25 cellular contexts compared by ENCODE assay signal in genomic region chr22:17376950-17377349, GRCh38. TPM values are rescaled to one million over a fixed set of nuclear protein-coding genes. Genes with fewer than 3 reads are reported as not detected.
A peak's percentile ranks its signal among the peaks of the same experiment; 100 is the strongest.
DNase-seq lines count a peak whose midpoint lies in the region; ATAC-seq and TF ChIP-seq lines count a peak whose summit lies in the region.
"Had no signal": no experiment of that assay in that cellular context is flagged by ENCODE, and none has a peak within 500 bp of the region (broad histone marks: within the 10 kb centered on the region; RNA-seq: fewer than 3 reads in every experiment).

No MANE protein-coding gene starts in this region.

- no peaks in the 10 kb centered on the region for H3K9me3 Mint-ChIP-seq in endodermal cell
- H3K9me3 Mint-ChIP-seq: CD8-positive, alpha-beta memory T cell; IgD-negative memory B cell had no signal

- H3K27me3 Mint-ChIP-seq in endodermal cell (ENCODE audit: insufficient read depth) = no peaks in the 10 kb centered on the region

- H3K36me3 ChIP-seq in cardiac muscle cell = no peaks in the 10 kb centered on the region
- H3K36me3 ChIP-seq in HUES64 (ENCODE audit: insufficient read depth, low read length) = peaks cover 3% of the 10 kb centered on the region; the same call in 1 of the 2 replicates
- H3K36me3 ChIP-seq in endodermal cell (ENCODE audit: control insufficient read depth, insufficient read depth, low read length) = no peaks in the 10 kb centered on the region
- H3K36me3 ChIP-seq: BE2C, SJSA1 had no signal

- no peak overlapping the region for H3K4me3 ChIP-seq in cardiac muscle cell
- no peak overlapping the region for H3K4me3 ChIP-seq in right cardiac atrium (ENCODE audit: low read length)
- no peak overlapping the region for H3K4me3 ChIP-seq in HUES64 (ENCODE audit: low read length)
- H3K4me3 ChIP-seq in endodermal cell (ENCODE audit: low read length) = no peak overlapping the region
- H3K4me3 ChIP-seq: PC-9, SJSA1 had no signal

- intact Hi-C loops in right cardiac atrium (cut with DNase I) = no loop called here

- H3K4me1 Mint-ChIP-seq in endodermal cell = peaks cover 75% of the 10 kb centered on the region
- H3K4me1 Mint-ChIP-seq: CD8-positive, alpha-beta memory T cell had no signal

- peak overlapping the region; percentile 80 for H3K27ac Mint-ChIP-seq in endodermal cell
- H3K27ac Mint-ChIP-seq: CD14-positive monocyte; CD8-positive, alpha-beta memory T cell; IgD-negative memory B cell had no signal

- no peak for DNase-seq in cardiac muscle cell (ENCODE audit: low read depth in 1 of 2, low spot score in 1 of 2)
- DNase-seq in right cardiac atrium = no peak
- DNase-seq in endodermal cell = no peak
- DNase-seq in EL = no peak
- no peak for DNase-seq in H4 (ENCODE audit: low spot score)
- DNase-seq: ACHN; BE2C; CD8-positive, alpha-beta memory T cell; DMS 273 treated with DMSO at 0.1 percent for 48 hours; DMS79 treated with DMSO at 0.1 percent for 48 hours; NCI-H1048; NCI-H1417; NCI-H1694 treated with DMSO at 0.1 percent for 48 hours; NCI-H2081; NCI-H2227 treated with DMSO at 0.1 percent for 48 hours; NCI-H526 treated with DMSO at 0.1 percent for 48 hours; PC-9 had no signal

- peaks cover 84% of the 10 kb centered on the region for H3K4me1 ChIP-seq in cardiac muscle cell (ENCODE audit: low read depth)
- peaks cover 4% of the 10 kb centered on the region for H3K4me1 ChIP-seq in right cardiac atrium (ENCODE audit: control insufficient read depth, insufficient read depth, low read length)
- peaks cover 73% of the 10 kb centered on the region for H3K4me1 ChIP-seq in HUES64 (ENCODE audit: insufficient read depth, low read length)
- no peaks in the 10 kb centered on the region for H3K4me1 ChIP-seq in endodermal cell (ENCODE audit: control insufficient read depth, insufficient read depth, low read length)
- H3K4me1 ChIP-seq: BE2C, SJSA1 had no signal

- H3K27ac ChIP-seq in cardiac muscle cell (peak overlapping the region; percentile 88), right cardiac atrium (ENCODE audit: low read length) (no peak overlapping the region), HUES64 (ENCODE audit: low read depth, low read length) (peak overlapping the region; percentile 16; the same call in 1 of the 2 replicates), endodermal cell (ENCODE audit: low read depth, low read length) (no peak overlapping the region)
- H3K27ac ChIP-seq: 22Rv1, PC-9, SJSA1 had no signal

- TF ChIP-seq CTCF in cardiac muscle cell (IDR thresholded peaks at IDR 0.05; ENCODE audit: low read depth, low read length) (no peak), endodermal cell (conservative IDR thresholded peaks at IDR 0.05) (no peak)

- H3K9ac ChIP-seq in HUES64 (ENCODE audit: low read depth, low read length) (no peak overlapping the region), endodermal cell (ENCODE audit: extremely low read depth, low read length, poor library complexity, severe bottlenecking) (no peak overlapping the region)

- peaks cover 2% of the 10 kb centered on the region for H3K36me3 Mint-ChIP-seq in endodermal cell (ENCODE audit: low read depth)
- H3K36me3 Mint-ChIP-seq: CD14-positive monocyte, IgD-negative memory B cell had no signal

- 88% methylated on average over 1 of the region's 1 CpG for WGBS in right cardiac atrium
- WGBS in HUES64 = no CpG with 5 or more reads among the region's 1 CpG
- WGBS in endodermal cell (ENCODE audit: insufficient coverage in 1 of 2, insufficient read length in 1 of 2), 2 experiments = 100% methylated on average over 1 of the region's 1 CpG

- no peak overlapping the region for H3K4me3 Mint-ChIP-seq in endodermal cell
- H3K4me3 Mint-ChIP-seq: CD14-positive monocyte; CD8-positive, alpha-beta memory T cell; IgD-negative memory B cell had no signal

- ATAC-seq in right cardiac atrium = no peak
- no peak for ATAC-seq in GM21825 (IDR thresholded peaks at IDR 0.05; ENCODE audit: unreplicated experiment)
- ATAC-seq: HCT116 had no signal

- no peaks in the 10 kb centered on the region for H3K27me3 ChIP-seq in cardiac muscle cell
- no peaks in the 10 kb centered on the region for H3K27me3 ChIP-seq in right cardiac atrium (ENCODE audit: control insufficient read depth, insufficient read depth)
- H3K27me3 ChIP-seq in HUES64 (ENCODE audit: insufficient read depth, low read length) = no peaks in the 10 kb centered on the region
- H3K27me3 ChIP-seq in endodermal cell (ENCODE audit: control insufficient read depth, insufficient read depth, low read length, poor library complexity, severe bottlenecking) = no peaks in the 10 kb centered on the region

- H3K9me3 ChIP-seq in cardiac muscle cell (ENCODE audit: low read depth) (no peaks in the 10 kb centered on the region), right cardiac atrium (ENCODE audit: control insufficient read depth, low read length) (no peaks in the 10 kb centered on the region), HUES64 (ENCODE audit: insufficient read depth, low read depth, low read length) (no peaks in the 10 kb centered on the region), endodermal cell (ENCODE audit: control insufficient read depth, low read length) (no peaks in the 10 kb centered on the region)
- H3K9me3 ChIP-seq: BE2C, SJSA1 had no signal

RNA-seq across cellular contexts. Expression of gene CECR2, which starts 7.7 kb away (rescaled TPM):
- total RNA-seq in cardiac muscle cell = 17.3 and 32.3 TPM in 2 replicates
- 4.6 and 9.7 TPM in 2 replicates for polyA plus RNA-seq in cardiac muscle cell
- total RNA-seq in right cardiac atrium = 1 to 10 TPM; 4.1 to 8.3 (median 4.7) TPM
- 3.4 TPM for polyA plus RNA-seq in right cardiac atrium
- 38.0 TPM for polyA plus RNA-seq in HUES64 (2013, experiment 1 of 2)
- polyA plus RNA-seq in HUES64 (2013, experiment 2 of 2) = 38.7 TPM
- total RNA-seq in endodermal cell = 100 to 1,000 TPM in 1 of 2 donors, 10 to 100 TPM in 1; 98.9 to 105 TPM
- polyA plus RNA-seq in endodermal cell (2013, experiment 1 of 2) = 32.6 TPM
- polyA plus RNA-seq in endodermal cell (2013, experiment 2 of 2) = 31.3 TPM
- 0.06 and 0.21 TPM in 2 replicates for total RNA-seq in H4 (2014; rRNA removed; shearing (Covaris generic))
- total RNA-seq: CD8-positive, alpha-beta memory T cell; HT-29; PC-9; SJSA1 had no signal
- polyA plus RNA-seq: CD8-positive, alpha-beta memory T cell; IgD-negative memory B cell had no signal

Comparison
In these comparisons a context has a peak if more than half of its experiments do, and no peak if none do; other contexts are left out.
1. H3K27ac ChIP-seq: peak in cardiac muscle cell (single experiment) and HUES64 (single experiment); none in right cardiac atrium (single experiment) and endodermal cell (single experiment).